In the genomic region with DNA sequence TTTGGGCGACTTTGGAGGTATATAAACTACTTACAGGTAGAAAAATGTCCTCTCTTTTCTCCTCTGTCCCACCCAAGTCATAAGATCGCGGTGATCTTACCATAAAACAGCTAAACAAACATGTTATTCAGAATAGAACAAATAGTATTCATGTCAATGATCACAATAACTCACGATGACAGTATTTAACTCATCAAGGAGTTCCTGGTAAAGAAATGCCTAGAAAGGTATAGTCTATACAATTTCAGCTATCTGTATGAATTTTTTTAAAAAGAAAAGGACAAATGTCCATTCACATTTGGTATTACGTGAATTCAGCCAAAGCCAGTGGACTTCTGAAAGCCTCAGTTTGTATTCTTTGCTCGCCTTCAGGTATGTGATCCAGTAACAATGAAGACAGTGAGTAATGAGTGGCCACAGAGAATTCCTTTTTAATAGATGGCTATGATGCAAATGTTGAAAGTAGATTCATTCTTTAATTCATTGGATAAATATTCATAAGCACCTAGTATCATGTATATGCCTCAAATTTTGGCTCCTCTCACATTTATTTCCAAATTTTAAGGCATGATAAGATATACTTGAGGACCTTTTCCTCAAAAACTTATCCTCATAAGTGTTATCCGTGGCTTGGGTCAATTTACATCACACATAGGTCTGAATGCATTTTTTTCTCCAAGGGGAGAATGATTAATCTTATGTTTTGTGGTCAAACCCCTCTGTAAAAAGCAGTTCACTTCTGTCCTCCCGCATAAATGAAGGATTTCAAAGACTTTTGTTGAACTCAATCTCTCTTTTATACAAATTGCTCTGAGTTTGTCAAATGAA, we compare ENCODE assay signal across 19 cellular contexts. TPM values are rescaled to one million over a fixed set of nuclear protein-coding genes. Genes with fewer than 3 reads are reported as not detected.
DNase-seq lines count a peak whose midpoint lies in the region; ATAC-seq and TF ChIP-seq lines count a peak whose summit lies in the region.
"Had no signal": no experiment of that assay in that cellular context is flagged by ENCODE, and none has a peak within 500 bp of the region (broad histone marks: within the 10 kb centered on the region; RNA-seq: fewer than 3 reads in every experiment).

No MANE protein-coding gene starts in this region.

- H2AFZ ChIP-seq in PC-3 (ENCODE audit: low read length) (peak overlapping the region; percentile 12; the same call in 1 of the 2 replicates), osteoblast (ENCODE audit: low read length) (no peak overlapping the region), MM.1S (ENCODE audit: low read length) (no peak overlapping the region)

- H4K20me1 ChIP-seq in PC-3 (ENCODE audit: low read length) (no peaks in the 10 kb centered on the region), osteoblast (ENCODE audit: insufficient read depth, low read length) (no peaks in the 10 kb centered on the region), MM.1S (ENCODE audit: insufficient read depth, low read length) (no peaks in the 10 kb centered on the region)

- H3F3A ChIP-seq in PC-3 (ENCODE audit: low read length, unreplicated experiment) (peaks cover 18% of the 10 kb centered on the region), MM.1S (ENCODE audit: insufficient read depth, low read length) (no peaks in the 10 kb centered on the region)

- CTCF ChIA-PET in PC-3 (lab: Charles Lee) = no interaction called here

- peak overlapping the region; percentile 79 for H3K9ac ChIP-seq in PC-3 (ENCODE audit: low read length)
- no peak overlapping the region for H3K9ac ChIP-seq in colonic mucosa (ENCODE audit: low read depth in 2 of 2, low read length in 2 of 2)
- H3K9ac ChIP-seq in MM.1S (ENCODE audit: low read length) = no peak overlapping the region

- POLR2A ChIA-PET in PC-3 (lab: Charles Lee; ENCODE audit: unreplicated experiment) = no interaction called here

- H3K36me3 ChIP-seq in PC-3 (ENCODE audit: low read depth, low read length) = no peaks in the 10 kb centered on the region
- H3K36me3 ChIP-seq in colonic mucosa = no peaks in the 10 kb centered on the region
- no peaks in the 10 kb centered on the region for H3K36me3 ChIP-seq in osteoblast (ENCODE audit: insufficient read depth, low read length)
- H3K36me3 ChIP-seq in MM.1S (replicated peaks; ENCODE audit: insufficient read depth, low read length) = no peaks in the 10 kb centered on the region
- H3K36me3 ChIP-seq: HAP-1 had no signal

- no peaks in the 10 kb centered on the region for H3K9me2 ChIP-seq in PC-3 (replicated peaks; ENCODE audit: low read length)
- no peaks in the 10 kb centered on the region for H3K9me2 ChIP-seq in MM.1S (replicated peaks; ENCODE audit: insufficient read depth, low read length)

- DNase-seq in DMS53 (lab: John Stamatoyannopoulos, UW) (peak; percentile 40), PC-3 (peak; percentile 87), colonic mucosa (no peak), osteoblast (ENCODE audit: insufficient read length, low spot score, missing footprints) (no peak), medulla oblongata (ENCODE audit: extremely low spot score) (no peak), MM.1S (no peak), cerebellar nuclear complex (lab: John Stamatoyannopoulos, UW) (no peak)
- DNase-seq: AML-193, Caco-2, DMS79, NCI-H1092 treated with DMSO at 0.1 percent for 48 hours, NCI-H1694 treated with DMSO at 0.1 percent for 48 hours, NCI-H446 treated with DMSO at 0.1 percent for 48 hours, NCI-H774, SHP77 treated with DMSO at 0.1 percent for 48 hours had no signal

- H3K27me3 ChIP-seq in PC-3 (ENCODE audit: low read length) (no peaks in the 10 kb centered on the region), colonic mucosa (no peaks in the 10 kb centered on the region), osteoblast (ENCODE audit: insufficient read depth, low read length) (no peaks in the 10 kb centered on the region), MM.1S (replicated peaks; ENCODE audit: insufficient read depth, low read length) (no peaks in the 10 kb centered on the region)

- TF ChIP-seq CTCF in PC-3 (conservative IDR thresholded peaks at IDR 0.05; ENCODE audit: low read depth, low read length) (no peak), colonic mucosa (IDR thresholded peaks at IDR 0.05) (no peak), osteoblast (IDR thresholded peaks at IDR 0.05; ENCODE audit: extremely low read depth, low read depth, low read length) (no peak), MM.1S (IDR thresholded peaks at IDR 0.05; ENCODE audit: low read length) (no peak)

- H3K27ac ChIP-seq in PC-3 (ENCODE audit: low read length) = peak overlapping the region; percentile 98
- H3K27ac ChIP-seq in colonic mucosa = peak overlapping the region; percentile 70
- H3K27ac ChIP-seq in osteoblast (ENCODE audit: low read depth, low read length) = peak overlapping the region; percentile 93
- H3K27ac ChIP-seq in MM.1S (ENCODE audit: low read length) = no peak overlapping the region

- H3K4me2 ChIP-seq in PC-3 (ENCODE audit: low read length) (peak overlapping the region; percentile 70), osteoblast (ENCODE audit: insufficient read depth, low read length) (no peak overlapping the region), MM.1S (ENCODE audit: low read depth, low read length) (no peak overlapping the region)

- H3K9me3 ChIP-seq in PC-3 (ENCODE audit: low read length) = no peaks in the 10 kb centered on the region
- no peaks in the 10 kb centered on the region for H3K9me3 ChIP-seq in colonic mucosa
- no peaks in the 10 kb centered on the region for H3K9me3 ChIP-seq in osteoblast (ENCODE audit: low read depth, low read length)
- H3K9me3 ChIP-seq in MM.1S (replicated peaks; ENCODE audit: insufficient read depth, low read length) = no peaks in the 10 kb centered on the region
- H3K9me3 ChIP-seq: Caco-2, HAP-1 had no signal

- intact Hi-C loops in PC-3 (cut with micrococcal nuclease) (loop anchor here (1.0 to 5.0 kb wide), 4 partner anchors 23 to 84 kb away; a partner anchor contains a TSS), colonic mucosa (cut with DNase I) (loop anchor here (10.0 kb wide), 1 partner anchor 1656 kb away; no protein-coding TSS in a partner anchor)

- H3K4me3 ChIP-seq in PC-3 (ENCODE audit: low read length) (peak overlapping the region; percentile 39), colonic mucosa (no peak overlapping the region), osteoblast (ENCODE audit: insufficient read depth, low read length) (no peak overlapping the region), MM.1S (ENCODE audit: low read length) (no peak overlapping the region)
- H3K4me3 ChIP-seq: GM12878, HAP-1 had no signal

- TSS peak; percentile 65 for BruUV-seq in PC-3 (replicated peaks; lab: Mats Ljungman, UMichigan)

- H3K79me2 ChIP-seq in PC-3 (ENCODE audit: low read length) = no peaks in the 10 kb centered on the region
- H3K79me2 ChIP-seq in osteoblast (ENCODE audit: insufficient read depth, low read length) = no peaks in the 10 kb centered on the region
- no peaks in the 10 kb centered on the region for H3K79me2 ChIP-seq in MM.1S (ENCODE audit: low read length)

- H3K4me1 ChIP-seq in PC-3 (ENCODE audit: insufficient read depth, low read length) = peaks cover 56% of the 10 kb centered on the region
- H3K4me1 ChIP-seq in colonic mucosa = no peaks in the 10 kb centered on the region
- peaks cover 18% of the 10 kb centered on the region for H3K4me1 ChIP-seq in osteoblast (ENCODE audit: insufficient read depth, low read length)
- no peaks in the 10 kb centered on the region for H3K4me1 ChIP-seq in MM.1S (ENCODE audit: low read length)
- H3K4me1 ChIP-seq: HAP-1 had no signal

- ATAC-seq in PC-3 = peak; percentile 60

RNA-seq across cellular contexts. Expression of a gene that starts 20.3 kb away (rescaled TPM):
- total RNA-seq in PC-3 (2014; rRNA removed) (0.11 and 0.29 TPM in 2 replicates), colonic mucosa (1 to 10 TPM in 1 of 2 donors, under 1 TPM in 1; 0.74 to 1.1 TPM), osteoblast (under 0.01 TPM in 1 of 2 replicates, not detected in the other)
- total RNA-seq: A673, Caco-2, G401, GM12878 had no signal

RNA-seq across cellular contexts. Expression of a gene that starts 58.5 kb away (rescaled TPM):
- 0.22 TPM in 1 of 2 replicates, not detected in the other for total RNA-seq in PC-3 (2014; rRNA removed)
- total RNA-seq in colonic mucosa = 100 to 1,000 TPM; 102 to 144 TPM
- not detected in 2 replicates for total RNA-seq in osteoblast
- total RNA-seq: A673, Caco-2, G401 had no signal

Comparison
In these comparisons a context has a peak if more than half of its experiments do, and no peak if none do; other contexts are left out.
1. DNase-seq: peak in DMS53 (single experiment) and PC-3 (single experiment); none in colonic mucosa (single experiment), osteoblast (single experiment), medulla oblongata (single experiment), MM.1S (single experiment) and cerebellar nuclear complex (0 of 2).
2. RNA of a gene that starts 58.5 kb away (total RNA-seq): 102 to 144 TPM in colonic mucosa; 0.22 TPM in PC-3 and not detected in osteoblast; every median in the first group is over 10 times any median in the second.